1 cellular context compared by ENCODE assay signal in genomic region chr17:61334673-61335072, GRCh38.
TF ChIP-seq lines count a peak whose summit lies in the region.

No MANE protein-coding gene starts in this region.

TF ChIP-seq in GM23338, 12 proteins besides CTCF, POLR2A, EP300 and RAD21:
- TF ChIP-seq, protein P1, sequence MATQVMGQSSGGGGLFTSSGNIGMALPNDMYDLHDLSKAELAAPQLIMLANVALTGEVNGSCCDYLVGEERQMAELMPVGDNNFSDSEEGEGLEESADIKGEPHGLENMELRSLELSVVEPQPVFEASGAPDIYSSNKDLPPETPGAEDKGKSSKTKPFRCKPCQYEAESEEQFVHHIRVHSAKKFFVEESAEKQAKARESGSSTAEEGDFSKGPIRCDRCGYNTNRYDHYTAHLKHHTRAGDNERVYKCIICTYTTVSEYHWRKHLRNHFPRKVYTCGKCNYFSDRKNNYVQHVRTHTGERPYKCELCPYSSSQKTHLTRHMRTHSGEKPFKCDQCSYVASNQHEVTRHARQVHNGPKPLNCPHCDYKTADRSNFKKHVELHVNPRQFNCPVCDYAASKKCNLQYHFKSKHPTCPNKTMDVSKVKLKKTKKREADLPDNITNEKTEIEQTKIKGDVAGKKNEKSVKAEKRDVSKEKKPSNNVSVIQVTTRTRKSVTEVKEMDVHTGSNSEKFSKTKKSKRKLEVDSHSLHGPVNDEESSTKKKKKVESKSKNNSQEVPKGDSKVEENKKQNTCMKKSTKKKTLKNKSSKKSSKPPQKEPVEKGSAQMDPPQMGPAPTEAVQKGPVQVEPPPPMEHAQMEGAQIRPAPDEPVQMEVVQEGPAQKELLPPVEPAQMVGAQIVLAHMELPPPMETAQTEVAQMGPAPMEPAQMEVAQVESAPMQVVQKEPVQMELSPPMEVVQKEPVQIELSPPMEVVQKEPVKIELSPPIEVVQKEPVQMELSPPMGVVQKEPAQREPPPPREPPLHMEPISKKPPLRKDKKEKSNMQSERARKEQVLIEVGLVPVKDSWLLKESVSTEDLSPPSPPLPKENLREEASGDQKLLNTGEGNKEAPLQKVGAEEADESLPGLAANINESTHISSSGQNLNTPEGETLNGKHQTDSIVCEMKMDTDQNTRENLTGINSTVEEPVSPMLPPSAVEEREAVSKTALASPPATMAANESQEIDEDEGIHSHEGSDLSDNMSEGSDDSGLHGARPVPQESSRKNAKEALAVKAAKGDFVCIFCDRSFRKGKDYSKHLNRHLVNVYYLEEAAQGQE (IDR thresholded peaks at IDR 0.05; ENCODE audit: unreplicated experiment) = no peak
- no peak for TF ChIP-seq ZNF331 (CRISPR knock-in tag; IDR thresholded peaks at IDR 0.05; ENCODE audit: low read depth)
- TF ChIP-seq, protein P2, sequence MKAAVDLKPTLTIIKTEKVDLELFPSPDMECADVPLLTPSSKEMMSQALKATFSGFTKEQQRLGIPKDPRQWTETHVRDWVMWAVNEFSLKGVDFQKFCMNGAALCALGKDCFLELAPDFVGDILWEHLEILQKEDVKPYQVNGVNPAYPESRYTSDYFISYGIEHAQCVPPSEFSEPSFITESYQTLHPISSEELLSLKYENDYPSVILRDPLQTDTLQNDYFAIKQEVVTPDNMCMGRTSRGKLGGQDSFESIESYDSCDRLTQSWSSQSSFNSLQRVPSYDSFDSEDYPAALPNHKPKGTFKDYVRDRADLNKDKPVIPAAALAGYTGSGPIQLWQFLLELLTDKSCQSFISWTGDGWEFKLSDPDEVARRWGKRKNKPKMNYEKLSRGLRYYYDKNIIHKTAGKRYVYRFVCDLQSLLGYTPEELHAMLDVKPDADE (IDR thresholded peaks at IDR 0.05) = no peak
- no peak for TF ChIP-seq CREB1 (CRISPR knock-in tag; IDR thresholded peaks at IDR 0.05; ENCODE audit: low read depth)
- no peak for TF ChIP-seq EZH2 (IDR thresholded peaks at IDR 0.05; ENCODE audit: low read depth, unreplicated experiment)
- TF ChIP-seq NANOG (IDR thresholded peaks at IDR 0.05; ENCODE audit: borderline replicate concordance) = no peak
- no peak for TF ChIP-seq JUNB (IDR thresholded peaks at IDR 0.05; ENCODE audit: unreplicated experiment)
- TF ChIP-seq STAT1 (IDR thresholded peaks at IDR 0.05; ENCODE audit: unreplicated experiment) = no peak
- TF ChIP-seq EZH2phosphoT487 (IDR thresholded peaks at IDR 0.05; ENCODE audit: unreplicated experiment) = no peak
- no peak for TF ChIP-seq ZNF462 (CRISPR knock-in tag; IDR thresholded peaks at IDR 0.05)
- no peak for TF ChIP-seq POLR2AphosphoS5 (IDR thresholded peaks at IDR 0.05; ENCODE audit: low read depth)
- no peak for TF ChIP-seq ZNF114 (CRISPR knock-in tag; IDR thresholded peaks at IDR 0.05)
TF ChIP-seq in GM23338: peak in this region for 0.
